8 cellular contexts compared by ENCODE assay signal in the genomic region with DNA sequence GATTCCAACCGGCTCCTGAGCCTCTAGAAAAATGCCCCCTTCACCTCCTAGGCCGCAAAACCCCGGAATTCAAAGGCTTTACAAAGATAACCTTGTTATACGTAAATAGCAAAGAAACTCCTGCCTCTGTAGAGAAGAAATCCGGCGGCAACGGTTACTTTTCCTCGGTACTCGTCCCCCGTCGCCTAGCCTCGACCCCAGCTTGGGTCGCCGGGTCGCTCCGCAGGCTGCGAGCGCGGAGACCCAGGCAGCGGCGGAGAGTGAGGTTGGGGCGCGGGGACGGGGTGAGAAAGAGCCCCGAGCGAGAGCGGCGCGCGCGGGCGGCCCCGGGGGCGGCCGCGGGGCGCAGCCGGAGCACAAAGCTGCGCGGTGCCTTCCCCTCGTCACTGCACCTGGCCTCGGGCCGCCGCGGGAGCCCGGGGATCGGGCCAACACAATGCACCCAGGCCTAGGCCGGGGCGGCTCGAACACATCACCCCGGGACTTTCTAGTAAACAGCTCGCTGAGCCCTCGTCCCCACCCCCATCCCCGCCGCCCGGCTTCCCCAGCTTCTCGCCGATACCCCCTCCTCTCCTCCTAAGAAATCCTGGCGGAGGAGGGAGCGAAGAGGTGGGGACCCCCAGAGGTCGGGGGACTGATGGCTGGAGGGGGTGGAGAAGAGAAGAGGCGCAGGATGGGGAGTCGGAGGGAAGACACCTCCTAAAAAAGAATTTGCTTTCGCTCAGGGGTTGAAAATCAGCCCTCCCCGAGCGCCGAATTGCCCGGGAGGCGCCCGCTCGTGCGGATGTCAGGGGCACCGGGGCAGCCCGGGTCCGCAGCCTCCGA. TPM values are rescaled to one million over a fixed set of nuclear protein-coding genes. Genes with fewer than 3 reads are reported as not detected.
A peak's percentile ranks its signal among the peaks of the same experiment; 100 is the strongest.
DNase-seq lines count a peak whose midpoint lies in the region; ATAC-seq and TF ChIP-seq lines count a peak whose summit lies in the region.

No MANE protein-coding gene starts in this region.

- H3K4me2 ChIP-seq in parathyroid adenoma (ENCODE audit: low read length), result peak overlapping the region; percentile 74

- WGBS in heart left ventricle, 4 donors, result 0 to 2% (median 0%) methylated on average over 37 to 76 of the region's 76 CpGs

- no peak overlapping the region for H3K27ac Mint-ChIP-seq in activated T-cell treated with anti-CD3 and anti-CD28 coated beads, Interleukin-2, amount 50 U/mL, for 72 hours

- intact Hi-C loops in heart left ventricle (cut with DNase I), result loop anchor here (5.0 to 10.0 kb wide), 16 partner anchors 100 to 332 kb away; no protein-coding TSS in a partner anchor

- TF ChIP-seq CTCF in heart left ventricle (IDR thresholded peaks at IDR 0.05) (no peak), parathyroid adenoma (IDR thresholded peaks at IDR 0.05) (no peak)

- peaks cover 0 to 34% (median 0%) of the 10 kb centered on the region in 9 donors for H3K27me3 ChIP-seq in heart left ventricle
- no peaks in the 10 kb centered on the region for H3K27me3 ChIP-seq in parathyroid adenoma (ENCODE audit: control insufficient read depth, insufficient read depth, low read length)

- peaks cover 59% of the 10 kb centered on the region for H3K27me3 Mint-ChIP-seq in activated T-cell treated with anti-CD3 and anti-CD28 coated beads, Interleukin-2, amount 50 U/mL, for 72 hours (ENCODE audit: low read depth)

- H3K9me3 Mint-ChIP-seq in activated T-cell treated with anti-CD3 and anti-CD28 coated beads, Interleukin-2, amount 50 U/mL, for 72 hours, result no peaks in the 10 kb centered on the region

- H3K79me2 ChIP-seq in parathyroid adenoma, result no peaks in the 10 kb centered on the region

- H3K4me3 Mint-ChIP-seq in activated T-cell treated with anti-CD3 and anti-CD28 coated beads, Interleukin-2, amount 50 U/mL, for 72 hours, result peak overlapping the region; percentile 55 to 71

- H3K36me3 Mint-ChIP-seq in activated T-cell treated with anti-CD3 and anti-CD28 coated beads, Interleukin-2, amount 50 U/mL, for 72 hours (ENCODE audit: insufficient read depth in 2 of 2), result peaks cover 0 to 2% of the 10 kb centered on the region in 2 donors

- peak overlapping the region; percentile 83 to 95 (median 88) for H3K27ac ChIP-seq in heart left ventricle
- H3K27ac ChIP-seq in parathyroid adenoma, result peak overlapping the region; percentile 68

- ATAC-seq in HG02571 (IDR thresholded peaks at IDR 0.05; ENCODE audit: unreplicated experiment) (peak; percentile 28), heart left ventricle (peak; percentile 22 to 67 (median 60))
- peak; percentile 65 to 66 for ATAC-seq in activated T-cell treated with anti-CD3 and anti-CD28 coated beads, Interleukin-2, amount 50 U/mL, for 72 hours (replicated peaks in 1 of 2)

- no peak for TF ChIP-seq POLR2A in heart left ventricle (IDR thresholded peaks at IDR 0.05)

- H2AFZ ChIP-seq in parathyroid adenoma, result peak overlapping the region; percentile 88

- peak overlapping the region; percentile 64 to 97 (median 88) for H3K4me3 ChIP-seq in heart left ventricle
- H3K4me3 ChIP-seq in parathyroid adenoma (ENCODE audit: low read depth, low read length), result peak overlapping the region; percentile 59

- H3K4me1 ChIP-seq in heart left ventricle (peaks cover 0 to 22% (median 4%) of the 10 kb centered on the region in 12 donors), parathyroid adenoma (no peaks in the 10 kb centered on the region)

- no peak overlapping the region for H3K9ac ChIP-seq in parathyroid adenoma

- H3K4me1 Mint-ChIP-seq in activated T-cell treated with anti-CD3 and anti-CD28 coated beads, Interleukin-2, amount 50 U/mL, for 72 hours (ENCODE audit: low read depth), result peaks cover 32% of the 10 kb centered on the region

- H3K36me3 ChIP-seq in heart left ventricle (peaks cover 0 to 4% (median 0%) of the 10 kb centered on the region in 9 donors), parathyroid adenoma (ENCODE audit: control insufficient read depth, insufficient read depth, low read length) (no peaks in the 10 kb centered on the region)

- peak; percentile 66 for DNase-seq in D341Med (ENCODE audit: low spot score)
- DNase-seq in activated T-cell treated with anti-CD3 and anti-CD28 coated beads, Interleukin-2, amount 50 U/mL, for 72 hours, result peak; percentile 16 to 40
- peak; percentile 35 to 67 (median 46) for DNase-seq in heart left ventricle
- DNase-seq in cerebellar nuclear complex (lab: John Stamatoyannopoulos, UW), result no peak
- DNase-seq in HPDE6-E6E7 (ENCODE audit: extremely low spot score), result no peak
- no peak for DNase-seq in mesenteric fat pad (ENCODE audit: low spot score)

- no peaks in the 10 kb centered on the region for H3K9me3 ChIP-seq in heart left ventricle
- no peaks in the 10 kb centered on the region for H3K9me3 ChIP-seq in parathyroid adenoma (ENCODE audit: control insufficient read depth, low read length)

RNA-seq across cellular contexts. Expression of a gene that starts 0.9 kb away (rescaled TPM):
- 1 to 10 TPM in 1 of 2 donors, under 1 TPM in 1; 0.46 to 1.6 TPM for total RNA-seq in activated T-cell treated with anti-CD3 and anti-CD28 coated beads, Interleukin-2, amount 50 U/mL, for 72 hours
- total RNA-seq in heart left ventricle, result 10 to 100 TPM in 2 of 9 donors, 1 to 10 TPM in 7; 4.6 to 14.3 (median 9.7) TPM
- 1 to 10 TPM; 2.7 to 3.7 TPM for polyA plus RNA-seq in heart left ventricle
- total RNA-seq in mesenteric fat pad, result 4.9 TPM

Comparison
In these comparisons a context has a peak if more than half of its experiments do, and no peak if none do; other contexts are left out.
1. DNase-seq: peak in D341Med (single experiment), activated T-cell treated with anti-CD3 and anti-CD28 coated beads, Interleukin-2, amount 50 U/mL, for 72 hours (2 of 2) and heart left ventricle (5 of 5); none in cerebellar nuclear complex (0 of 2), HPDE6-E6E7 (single experiment) and mesenteric fat pad (single experiment).
2. Peak in every context shown above with its lines, with median percentiles within 50 percentile points of each other: ATAC-seq.